Comparison of ENCODE assay signal across 14 cellular contexts in genomic region chrX:47489507-47490275, GRCh38. TPM values are rescaled to one million over a fixed set of nuclear protein-coding genes. Genes with fewer than 3 reads are reported as not detected.
DNase-seq lines count a peak whose midpoint lies in the region; ATAC-seq and TF ChIP-seq lines count a peak whose summit lies in the region.
"Had no signal": no experiment of that assay in that cellular context is flagged by ENCODE, and none has a peak within 500 bp of the region (broad histone marks: within the 10 kb centered on the region; RNA-seq: fewer than 3 reads in every experiment).

No MANE protein-coding gene starts in this region.

- no peak overlapping the region for H3K4me3 Mint-ChIP-seq in T-cell
- H3K4me3 Mint-ChIP-seq: CD4-positive, CD25-positive, alpha-beta regulatory T cell had no signal

- H3K36me3 ChIP-seq in gastrocnemius medialis = no peaks in the 10 kb centered on the region
- H3K36me3 ChIP-seq: BLaER1 treated with 17β-estradiol and CSF1 and Interleukin-3, amounts not matched to agents 10 nM and 100 nM; HAP-1 had no signal

- H3K4me1 Mint-ChIP-seq in T-cell = peaks cover 6 to 9% (median 9%) of the 10 kb centered on the region in 3 donors

- in situ Hi-C loops in gastrocnemius medialis (cut with MboI; ENCODE audit: low sequenced_read_pairs in 4 of 4) = no loop called here

- peaks cover 8 to 12% of the 10 kb centered on the region in 2 donors for H3K4me1 ChIP-seq in gastrocnemius medialis

- peaks cover 0 to 5% of the 10 kb centered on the region in 2 donors for H3K27me3 Mint-ChIP-seq in T-cell
- H3K27me3 Mint-ChIP-seq: CD4-positive, CD25-positive, alpha-beta regulatory T cell had no signal

- H3K27ac ChIP-seq in gastrocnemius medialis = peak overlapping the region; percentile 88 to 97 (median 88)
- H3K27ac ChIP-seq: BLaER1 treated with 17β-estradiol and CSF1 and Interleukin-3, amounts not matched to agents 10 nM and 100 nM had no signal

- peak; percentile 84 to 89 for ATAC-seq in left cardiac atrium
- peak; percentile 94 to 97 for ATAC-seq in gastrocnemius medialis
- no peak for ATAC-seq in T-cell (replicated peaks in 1 of 4)

- DNase-seq in cerebellar cortex (ENCODE audit: low spot score) (peak; percentile 18), left cardiac atrium (peak; percentile 37), myocyte (ENCODE audit: low read depth) (peak; percentile 77), gastrocnemius medialis (peak; percentile 76 to 93), T-cell (no peak), NCI-H1092 treated with DMSO at 0.1 percent for 48 hours (lab: John Stamatoyannopoulos, UW) (no peak)
- DNase-seq in activated CD4-positive, alpha-beta T cell treated with anti-CD3 and anti-CD28 coated beads, Interleukin-2, amount 50 U/mL, for 4 hours = no peak
- DNase-seq in stimulated activated CD4-positive, alpha-beta T cell treated with anti-CD3 and anti-CD28 coated beads, Interleukin-2, amount 100 ng/mL, for 48 hours = no peak
- DNase-seq: ACHN; CD4-positive, CD25-positive, alpha-beta regulatory T cell; DMS 273 treated with DMSO at 0.1 percent for 48 hours; DMS79 had no signal

- no peak overlapping the region for H3K27ac Mint-ChIP-seq in T-cell

- H3K4me3 ChIP-seq in gastrocnemius medialis = peak overlapping the region in 2 of 4 donors; percentile 8 to 29
- H3K4me3 ChIP-seq: BLaER1 treated with 17β-estradiol and CSF1 and Interleukin-3, amounts not matched to agents 10 nM and 100 nM; HAP-1 had no signal

- TF ChIP-seq CTCF in gastrocnemius medialis (IDR thresholded peaks at IDR 0.05 in 4 of 5, conservative IDR thresholded peaks at IDR 0.05 in 1 of 5) = no peak

- POLR2A ChIA-PET in T-cell (lab: Charles Lee) = no interaction called here

- intact Hi-C loops in left cardiac atrium (cut with DNase I) = no loop called here
- intact Hi-C loops in gastrocnemius medialis (cut with DNase I; ENCODE audit: low total_unique reads) = loop anchor here (10.0 kb wide), 2 partner anchors 345 to 1685 kb away; partner anchors contain the start of genes NDUFB11, PLP2 and RBM10

- H3K9me3 ChIP-seq in gastrocnemius medialis = no peaks in the 10 kb centered on the region
- H3K9me3 ChIP-seq: HAP-1 had no signal

- no peaks in the 10 kb centered on the region for H3K27me3 ChIP-seq in gastrocnemius medialis

- TF ChIP-seq POLR2A in gastrocnemius medialis (IDR thresholded peaks at IDR 0.05) = peak; percentile 21 to 22

- no peaks in the 10 kb centered on the region for H3K36me3 Mint-ChIP-seq in T-cell
- H3K36me3 Mint-ChIP-seq: CD4-positive, CD25-positive, alpha-beta regulatory T cell had no signal

- no peaks in the 10 kb centered on the region for H3K9me3 Mint-ChIP-seq in T-cell
- H3K9me3 Mint-ChIP-seq: CD4-positive, CD25-positive, alpha-beta regulatory T cell had no signal

- CTCF ChIA-PET in T-cell (lab: Charles Lee) = no interaction called here

RNA-seq across cellular contexts. Expression of gene ZNF41, which starts 6.7 kb away (rescaled TPM):
- 10 to 100 TPM; 10.8 to 14.7 TPM for total RNA-seq in left cardiac atrium
- 11.0 and 13.9 TPM in 2 replicates for total RNA-seq in myocyte
- 3.7 TPM for polyA plus RNA-seq in myocyte (2012)
- total RNA-seq in gastrocnemius medialis = 10 to 100 TPM in 3 of 4 donors, 1 to 10 TPM in 1; 8.7 to 14.9 (median 11.7) TPM
- 10 to 100 TPM in 3 of 5 donors, 1 to 10 TPM in 2; 8.4 to 20.4 (median 14.7) TPM for total RNA-seq in T-cell

Comparison
In these comparisons a context has a peak if more than half of its experiments do, and no peak if none do; other contexts are left out.
1. DNase-seq: peak in cerebellar cortex (single experiment), left cardiac atrium (single experiment), myocyte (single experiment) and gastrocnemius medialis (2 of 2); none in T-cell (0 of 34), NCI-H1092 treated with DMSO at 0.1 percent for 48 hours (single experiment), activated CD4-positive, alpha-beta T cell treated with anti-CD3 and anti-CD28 coated beads, Interleukin-2, amount 50 U/mL, for 4 hours (0 of 2) and stimulated activated CD4-positive, alpha-beta T cell treated with anti-CD3 and anti-CD28 coated beads, Interleukin-2, amount 100 ng/mL, for 48 hours (0 of 2).
2. ATAC-seq: peak in left cardiac atrium (2 of 2) and gastrocnemius medialis (2 of 2); none in T-cell (0 of 4).